ENCODE assay signal across 29 cellular contexts in genomic region chr1:55706397-55706796, GRCh38.
"Had no signal": no experiment of that assay in that cellular context is flagged by ENCODE, and none has a peak within 500 bp of the region (broad histone marks: within the 10 kb centered on the region; RNA-seq: fewer than 3 reads in every experiment).

No MANE protein-coding gene starts in this region.

- H3K9me3 ChIP-seq: neutrophil, right lobe of liver, thoracic aorta, uterus had no signal

- H3K27me3 Mint-ChIP-seq: activated B cell treated with CpG ODN at 0.5 μM for 24 hours; dendritic cell treated with granulocyte-macrophage colony-stimulating factor and Interleukin-4, amounts not matched to agents 40 ng/mL and 50 ng/mL, for 4 days had no signal

- H3K27me3 ChIP-seq: neutrophil, right lobe of liver, uterus had no signal

- H3K4me3 Mint-ChIP-seq: activated B cell treated with CpG ODN at 0.5 μM for 24 hours; activated CD8-positive, alpha-beta T cell treated with anti-CD3 and anti-CD28 coated beads for 36 hours; activated naive CD8-positive, alpha-beta T cell; central memory CD8-positive, alpha-beta T cell; dendritic cell treated with granulocyte-macrophage colony-stimulating factor and Interleukin-4, amounts not matched to agents 40 ng/mL and 50 ng/mL, for 4 days; endodermal cell; immature natural killer cell; mesothelial cell of epicardium; naive B cell; nephron progenitor cell; stimulated activated naive CD8-positive, alpha-beta T cell treated with anti-CD3 and anti-CD28 coated beads, Interleukin-15, Interleukin-2, amounts not matched to agents 100 ng/mL and 50 ng/mL, for 24 hours; type B pancreatic cell had no signal

- H3K4me1 ChIP-seq: right lobe of liver, uterus had no signal

- H3K9me3 Mint-ChIP-seq: activated B cell treated with CpG ODN at 0.5 μM for 24 hours; activated CD8-positive, alpha-beta T cell treated with anti-CD3 and anti-CD28 coated beads for 36 hours; central memory CD8-positive, alpha-beta T cell; dendritic cell treated with granulocyte-macrophage colony-stimulating factor and Interleukin-4, amounts not matched to agents 40 ng/mL and 50 ng/mL, for 4 days; endodermal cell; immature natural killer cell; stimulated activated naive CD8-positive, alpha-beta T cell treated with anti-CD3 and anti-CD28 coated beads, Interleukin-15, Interleukin-2, amounts not matched to agents 100 ng/mL and 50 ng/mL, for 24 hours had no signal

- H3K36me3 Mint-ChIP-seq: activated naive CD8-positive, alpha-beta T cell; immature natural killer cell; mesothelial cell of epicardium; naive B cell had no signal

- DNase-seq: activated B cell treated with CpG ODN at 0.5 μM for 24 hours; activated CD4-positive, alpha-beta T cell treated with anti-CD3 and anti-CD28 coated beads, Interleukin-2, amount 50 U/mL, for 1 hour; activated CD8-positive, alpha-beta T cell treated with anti-CD3 and anti-CD28 coated beads for 36 hours; activated naive CD4-positive, alpha-beta T cell treated with Interleukin-2 at 50 U/mL for 16 hours; activated T-cell treated with anti-CD3 and anti-CD28 coated beads, Interleukin-2, amount 50 U/mL, for 48 hours; anterior cingulate cortex; endodermal cell; foreskin fibroblast; head of caudate nucleus; hypothalamus; immature natural killer cell; kidney; left colon; mammary epithelial cell; naive B cell; nephron progenitor cell; right lobe of liver; stimulated activated CD4-positive, alpha-beta T cell treated with anti-CD3 and anti-CD28 coated beads, Interleukin-2, amount 100 ng/mL, for 48 hours; uterus had no signal

- H3K36me3 ChIP-seq: neutrophil, right lobe of liver, thoracic aorta, uterus had no signal

- H3K27ac ChIP-seq: neutrophil, right lobe of liver, thoracic aorta, uterus had no signal

- H3K4me3 ChIP-seq: right lobe of liver, thoracic aorta, uterus had no signal

- ATAC-seq: activated CD8-positive, alpha-beta T cell treated with anti-CD3 and anti-CD28 coated beads for 36 hours; esophagus mucosa; left colon; right lobe of liver had no signal

- H3K27ac Mint-ChIP-seq: activated B cell treated with CpG ODN at 0.5 μM for 24 hours; activated CD8-positive, alpha-beta T cell treated with anti-CD3 and anti-CD28 coated beads for 36 hours; activated naive CD8-positive, alpha-beta T cell; dendritic cell treated with granulocyte-macrophage colony-stimulating factor and Interleukin-4, amounts not matched to agents 40 ng/mL and 50 ng/mL, for 4 days; endodermal cell; immature natural killer cell; mesothelial cell of epicardium; progenitor cell of endocrine pancreas; stimulated activated naive CD8-positive, alpha-beta T cell treated with anti-CD3 and anti-CD28 coated beads, Interleukin-15, Interleukin-2, amounts not matched to agents 100 ng/mL and 50 ng/mL, for 24 hours; type B pancreatic cell had no signal

- H3K4me1 Mint-ChIP-seq: activated B cell treated with CpG ODN at 0.5 μM for 24 hours; central memory CD8-positive, alpha-beta T cell; immature natural killer cell; naive B cell had no signal
